In the genomic region with DNA sequence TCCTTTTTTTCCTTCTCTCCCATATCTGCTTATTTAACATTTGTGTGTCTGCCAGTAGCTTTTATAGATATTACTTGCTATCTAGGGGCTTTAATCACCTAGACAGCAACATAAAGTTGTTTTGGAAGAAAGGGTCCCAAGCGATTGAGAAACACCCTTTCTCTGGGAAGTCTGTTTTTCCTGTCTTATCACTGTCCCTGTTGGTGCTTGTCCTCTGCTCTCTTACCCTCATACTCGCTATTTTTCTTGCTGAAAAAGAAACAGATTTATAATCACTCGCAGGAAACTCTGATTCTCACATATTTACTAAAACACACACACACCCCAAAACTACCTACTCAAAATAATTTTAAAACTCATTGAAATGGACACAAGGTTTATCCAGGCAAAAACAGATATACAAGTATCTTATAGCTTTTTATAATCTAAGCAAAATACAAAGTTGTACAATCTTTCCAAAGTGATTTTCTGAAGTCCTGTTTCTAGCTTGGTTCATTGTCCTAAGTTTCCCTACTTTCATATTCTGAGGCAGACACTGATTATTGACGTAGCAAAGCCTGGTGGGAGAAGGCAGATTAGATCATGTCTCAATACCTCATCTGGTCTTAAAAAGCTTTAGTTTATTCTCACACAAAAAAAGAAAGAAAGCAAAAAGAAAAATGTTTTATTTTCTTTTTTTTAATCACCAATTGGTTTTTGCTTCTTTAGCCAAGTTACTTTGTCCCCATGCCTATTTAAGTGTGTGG, we compare ENCODE assay signal across 27 cellular contexts.
DNase-seq lines count a peak whose midpoint lies in the region; ATAC-seq, FAIRE-seq and TF ChIP-seq lines count a peak whose summit lies in the region.
"Had no signal": no experiment of that assay in that cellular context is flagged by ENCODE, and none has a peak within 500 bp of the region (broad histone marks: within the 10 kb centered on the region; RNA-seq: fewer than 3 reads in every experiment).

No MANE protein-coding gene starts in this region.

- FAIRE-seq in D721Med (lab: Jason Lieb, UNC) = peak; percentile 32
- FAIRE-seq: HTR-8/SVneo, keratinocyte had no signal

- peak overlapping the region; percentile 89 for H3K27ac Mint-ChIP-seq in WTC11
- peak overlapping the region; percentile 90 for H3K27ac Mint-ChIP-seq in neural progenitor cell
- H3K27ac Mint-ChIP-seq in activated naive CD4-positive, alpha-beta T cell treated with anti-CD3 and anti-CD28 coated beads, Interleukin-2, amount 50 U/mL, for 72 hours = no peak overlapping the region
- H3K27ac Mint-ChIP-seq: activated B cell treated with CpG ODN at 0.5 μM for 24 hours; stimulated activated naive CD8-positive, alpha-beta T cell treated with anti-CD3 and anti-CD28 coated beads, Interleukin-15, amount 100 ng/mL, for 72 hours had no signal

- no peaks in the 10 kb centered on the region for H3K9me3 ChIP-seq in neural progenitor cell (ENCODE audit: low read depth)
- H3K9me3 ChIP-seq: breast epithelium, Peyer's patch had no signal

- no peak overlapping the region for H3K9ac ChIP-seq in neural progenitor cell

- H3K4me1 Mint-ChIP-seq in WTC11 (peaks cover 60% of the 10 kb centered on the region), neural progenitor cell (peaks cover 59% of the 10 kb centered on the region)
- H3K4me1 Mint-ChIP-seq: activated B cell treated with CpG ODN at 0.5 μM for 24 hours; stimulated activated naive CD8-positive, alpha-beta T cell treated with anti-CD3 and anti-CD28 coated beads, Interleukin-15, amount 100 ng/mL, for 72 hours had no signal

- peak overlapping the region; percentile 37 for H3K4me2 ChIP-seq in neural progenitor cell

- peak overlapping the region; percentile 27 for H2AFZ ChIP-seq in neural progenitor cell (replicated peaks)

- no peak overlapping the region for H3K4me3 ChIP-seq in neural progenitor cell
- H3K4me3 ChIP-seq: Peyer's patch had no signal

- DNase-seq in D721Med (ENCODE audit: insufficient read length, low spot score) (no peak), WTC11 (ENCODE audit: low spot score) (no peak), globus pallidus (ENCODE audit: low spot score) (peak; percentile 12), neural progenitor cell (ENCODE audit: low spot score) (no peak), left lobe of liver (ENCODE audit: low spot score) (no peak), NCI-H2227 treated with DMSO at 0.1 percent for 48 hours (lab: John Stamatoyannopoulos, UW) (no peak), NCI-H2171 treated with DMSO at 0.1 percent for 48 hours (lab: John Stamatoyannopoulos, UW) (no peak)
- no peak for DNase-seq in activated naive CD4-positive, alpha-beta T cell treated with anti-CD3 and anti-CD28 coated beads, Interleukin-2, amount 50 U/mL, for 72 hours (ENCODE audit: low spot score in 2 of 2)
- DNase-seq: activated B cell treated with CpG ODN at 0.5 μM for 24 hours; activated CD4-positive, alpha-beta T cell treated with anti-CD3 and anti-CD28 coated beads, Interleukin-2, amount 50 U/mL, for 48 hours; activated effector memory CD4-positive, alpha-beta T cell treated with Interleukin-2 at 50 U/mL for 16 hours; Calu3; hippocampal formation; Karpas-422; mammary epithelial cell; NCI-H1092; NCI-H510A; nucleus accumbens; Peyer's patch; stimulated activated CD4-positive, alpha-beta T cell treated with anti-CD3 and anti-CD28 coated beads, Interleukin-12 subunit alpha, Interleukin-12 subunit beta, amount 100 ng/mL, for 4 hours; stimulated activated naive CD8-positive, alpha-beta T cell treated with anti-CD3 and anti-CD28 coated beads, Interleukin-15, amount 100 ng/mL, for 72 hours; T-helper 9 cell; trophoblast cell had no signal

- H3K27me3 ChIP-seq in neural progenitor cell = no peaks in the 10 kb centered on the region
- H3K27me3 ChIP-seq: breast epithelium, Peyer's patch had no signal

- CTCF ChIA-PET in WTC11 (lab: Charles Lee) = interaction anchor here (1.3 kb wide), 1 partner anchor 52 kb away, joined by 3 read pairs; no protein-coding TSS in a partner anchor

- H3K4me3 Mint-ChIP-seq in WTC11 = no peak overlapping the region
- H3K4me3 Mint-ChIP-seq in neural progenitor cell = peak overlapping the region; percentile 10
- H3K4me3 Mint-ChIP-seq: activated B cell treated with CpG ODN at 0.5 μM for 24 hours; stimulated activated naive CD8-positive, alpha-beta T cell treated with anti-CD3 and anti-CD28 coated beads, Interleukin-15, amount 100 ng/mL, for 72 hours had no signal

- H3K36me3 ChIP-seq in neural progenitor cell = no peaks in the 10 kb centered on the region
- H3K36me3 ChIP-seq: breast epithelium, Peyer's patch had no signal

- no peaks in the 10 kb centered on the region for H3K27me3 Mint-ChIP-seq in WTC11 (ENCODE audit: low read depth)
- H3K27me3 Mint-ChIP-seq in neural progenitor cell (ENCODE audit: insufficient read depth, low read depth) = no peaks in the 10 kb centered on the region
- H3K27me3 Mint-ChIP-seq: activated B cell treated with CpG ODN at 0.5 μM for 24 hours; stimulated activated naive CD8-positive, alpha-beta T cell treated with anti-CD3 and anti-CD28 coated beads, Interleukin-15, amount 100 ng/mL, for 72 hours had no signal

- peaks cover 10% of the 10 kb centered on the region for H3K4me1 ChIP-seq in neural progenitor cell
- H3K4me1 ChIP-seq: breast epithelium, Peyer's patch had no signal

- H4K20me1 ChIP-seq in neural progenitor cell (ENCODE audit: low read depth) = no peaks in the 10 kb centered on the region

- no peaks in the 10 kb centered on the region for H3K9me3 Mint-ChIP-seq in WTC11
- peaks cover 4% of the 10 kb centered on the region for H3K9me3 Mint-ChIP-seq in neural progenitor cell
- H3K9me3 Mint-ChIP-seq in activated naive CD4-positive, alpha-beta T cell treated with anti-CD3 and anti-CD28 coated beads, Interleukin-2, amount 50 U/mL, for 72 hours = peaks cover 0 to 8% of the 10 kb centered on the region in 2 donors
- H3K9me3 Mint-ChIP-seq: activated B cell treated with CpG ODN at 0.5 μM for 24 hours had no signal

- H3K36me3 Mint-ChIP-seq in WTC11 (no peaks in the 10 kb centered on the region), neural progenitor cell (no peaks in the 10 kb centered on the region)
- no peaks in the 10 kb centered on the region for H3K36me3 Mint-ChIP-seq in activated naive CD4-positive, alpha-beta T cell treated with anti-CD3 and anti-CD28 coated beads, Interleukin-2, amount 50 U/mL, for 72 hours

- TF ChIP-seq CTCF in D721Med (IDR thresholded peaks at IDR 0.05; ENCODE audit: insufficient read depth, missing control alignments) (no peak), WTC11 (IDR thresholded peaks at IDR 0.05) (no peak), neural progenitor cell (IDR thresholded peaks at IDR 0.05) (no peak)

- POLR2A ChIA-PET in WTC11 (lab: Charles Lee) = no interaction called here

- H3F3A ChIP-seq in neural progenitor cell (ENCODE audit: low read depth) = no peaks in the 10 kb centered on the region

- no peaks in the 10 kb centered on the region for H3K79me2 ChIP-seq in neural progenitor cell (ENCODE audit: low read depth)

- H3K27ac ChIP-seq in neural progenitor cell = peak overlapping the region; percentile 39
- H3K27ac ChIP-seq: breast epithelium, C4-2B, Peyer's patch had no signal

- ATAC-seq in WTC11 = no peak
- no peak for ATAC-seq in left lobe of liver
- ATAC-seq in activated naive CD4-positive, alpha-beta T cell treated with anti-CD3 and anti-CD28 coated beads, Interleukin-2, amount 50 U/mL, for 72 hours = no peak
- ATAC-seq: stimulated activated naive CD8-positive, alpha-beta T cell treated with anti-CD3 and anti-CD28 coated beads, Interleukin-15, amount 100 ng/mL, for 72 hours had no signal

TF ChIP-seq in WTC11, 78 proteins besides CTCF, POLR2A, EP300 and RAD21:
- TF ChIP-seq NR1H2 (CRISPR knock-in tag; IDR thresholded peaks at IDR 0.05) = no peak
- no peak for TF ChIP-seq GABPB1 (CRISPR knock-in tag; IDR thresholded peaks at IDR 0.05)
- TF ChIP-seq, protein P1, sequence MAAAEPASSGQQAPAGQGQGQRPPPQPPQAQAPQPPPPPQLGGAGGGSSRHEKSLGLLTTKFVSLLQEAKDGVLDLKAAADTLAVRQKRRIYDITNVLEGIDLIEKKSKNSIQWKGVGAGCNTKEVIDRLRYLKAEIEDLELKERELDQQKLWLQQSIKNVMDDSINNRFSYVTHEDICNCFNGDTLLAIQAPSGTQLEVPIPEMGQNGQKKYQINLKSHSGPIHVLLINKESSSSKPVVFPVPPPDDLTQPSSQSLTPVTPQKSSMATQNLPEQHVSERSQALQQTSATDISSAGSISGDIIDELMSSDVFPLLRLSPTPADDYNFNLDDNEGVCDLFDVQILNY (CRISPR knock-in tag; IDR thresholded peaks at IDR 0.05) = no peak
- no peak for TF ChIP-seq TEAD1 (CRISPR knock-in tag; IDR thresholded peaks at IDR 0.05)
- no peak for TF ChIP-seq ELF4 (CRISPR knock-in tag; IDR thresholded peaks at IDR 0.05; ENCODE audit: low read depth)
- TF ChIP-seq, protein P2, sequence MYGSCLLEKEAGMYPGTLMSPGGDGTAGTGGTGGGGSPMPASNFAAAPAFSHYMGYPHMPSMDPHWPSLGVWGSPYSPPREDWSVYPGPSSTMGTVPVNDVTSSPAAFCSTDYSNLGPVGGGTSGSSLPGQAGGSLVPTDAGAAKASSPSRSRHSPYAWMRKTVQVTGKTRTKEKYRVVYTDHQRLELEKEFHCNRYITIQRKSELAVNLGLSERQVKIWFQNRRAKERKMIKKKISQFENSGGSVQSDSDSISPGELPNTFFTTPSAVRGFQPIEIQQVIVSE (CRISPR knock-in tag; IDR thresholded peaks at IDR 0.05; ENCODE audit: borderline replicate concordance) = no peak
- TF ChIP-seq ZNF219 (CRISPR knock-in tag; IDR thresholded peaks at IDR 0.05; ENCODE audit: borderline replicate concordance) = no peak

Comparison
In these comparisons a context has a peak if more than half of its experiments do, and no peak if none do; other contexts are left out.
1. H3K27ac Mint-ChIP-seq: peak in WTC11 (single experiment) and neural progenitor cell (single experiment); none in activated naive CD4-positive, alpha-beta T cell treated with anti-CD3 and anti-CD28 coated beads, Interleukin-2, amount 50 U/mL, for 72 hours (0 of 2).